ENCODE assay signal across 27 cellular contexts in the genomic region with DNA sequence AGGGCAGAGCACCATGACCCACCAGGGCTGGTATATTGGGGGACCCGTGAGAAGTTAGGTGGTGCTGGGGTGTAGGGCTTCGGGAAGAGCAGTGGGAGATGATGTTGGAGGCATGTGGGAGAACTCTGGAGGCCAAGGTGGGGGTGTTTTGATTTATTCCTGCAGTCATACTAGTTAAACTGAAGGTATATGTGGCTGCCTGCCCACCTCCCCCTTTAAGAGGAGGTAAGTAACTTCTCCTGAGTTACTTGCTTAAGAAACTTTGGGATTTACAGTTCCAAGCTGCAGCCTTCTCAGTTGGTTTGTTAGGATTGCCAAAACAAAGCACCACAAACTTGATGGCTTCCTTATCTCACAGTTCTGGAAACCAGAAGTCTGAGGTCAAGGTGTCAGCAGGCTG.
"Had no signal": no experiment of that assay in that cellular context is flagged by ENCODE, and none has a peak within 500 bp of the region (broad histone marks: within the 10 kb centered on the region; RNA-seq: fewer than 3 reads in every experiment).

No MANE protein-coding gene starts in this region.

- H3K9me3 ChIP-seq: stomach, suprapubic skin, testis, thoracic aorta, thyroid gland, tibial artery, tibial nerve, transverse colon, upper lobe of left lung, upper lobe of right lung, vagina had no signal

- H3K4me1 ChIP-seq: suprapubic skin, testis, thyroid gland, tibial artery, tibial nerve, transverse colon, upper lobe of left lung, upper lobe of right lung, vagina had no signal

- H3K4me3 ChIP-seq: stomach, suprapubic skin, testis, thoracic aorta, thyroid gland, tibial artery, tibial nerve, transverse colon, upper lobe of left lung, upper lobe of right lung, vagina had no signal

- H3K4me3 Mint-ChIP-seq: stimulated activated effector memory CD8-positive, alpha-beta T cell treated with anti-CD3 and anti-CD28 coated beads, Interleukin-12 subunit alpha, Interleukin-12 subunit beta, amount 100 ng/mL, for 72 hours; stimulated activated memory B cell treated with anti-CD40 and anti-IgM and Interleukin-4, amounts not matched to agents 10 μg/mL and 1 μg/mL and 100 μg/mL, for 72 hours; stimulated activated naive B cell treated with anti-CD40 and anti-IgM and Interleukin-4, amounts not matched to agents 10 μg/mL and 1 μg/mL and 100 μg/mL, for 72 hours; stimulated activated naive CD8-positive, alpha-beta T cell treated with anti-CD3 and anti-CD28 coated beads, Interleukin-15, amount 100 ng/mL, for 72 hours; stimulated activated naive CD8-positive, alpha-beta T cell treated with anti-CD3 and anti-CD28 coated beads, Interleukin-15, Interleukin-2, amounts not matched to agents 100 ng/mL and 50 ng/mL, for 24 hours; type B pancreatic cell had no signal

- H3K27ac ChIP-seq: stomach, suprapubic skin, testis, thoracic aorta, thyroid gland, tibial artery, tibial nerve, transverse colon, upper lobe of left lung, upper lobe of right lung, vagina had no signal

- H3K27me3 ChIP-seq: stomach, testis, thyroid gland, tibial artery, tibial nerve, transverse colon, upper lobe of left lung, upper lobe of right lung, vagina had no signal

- H3K27ac Mint-ChIP-seq: stimulated activated effector memory CD8-positive, alpha-beta T cell treated with anti-CD3 and anti-CD28 coated beads, Interleukin-12 subunit alpha, Interleukin-12 subunit beta, amount 100 ng/mL, for 72 hours; stimulated activated memory B cell treated with anti-CD40 and anti-IgM and Interleukin-4, amounts not matched to agents 10 μg/mL and 1 μg/mL and 100 μg/mL, for 72 hours; stimulated activated naive B cell treated with anti-CD40 and anti-IgM and Interleukin-4, amounts not matched to agents 10 μg/mL and 1 μg/mL and 100 μg/mL, for 72 hours; stimulated activated naive CD8-positive, alpha-beta T cell treated with anti-CD3 and anti-CD28 coated beads, Interleukin-15, amount 100 ng/mL, for 72 hours; stimulated activated naive CD8-positive, alpha-beta T cell treated with anti-CD3 and anti-CD28 coated beads, Interleukin-15, Interleukin-2, amounts not matched to agents 100 ng/mL and 50 ng/mL, for 24 hours; type B pancreatic cell had no signal

- H3K36me3 ChIP-seq: stomach, suprapubic skin, thoracic aorta, thyroid gland, tibial artery, tibial nerve, transverse colon, upper lobe of left lung, upper lobe of right lung, vagina had no signal

- H3K9me3 Mint-ChIP-seq: stimulated activated memory B cell treated with anti-CD40 and anti-IgM and Interleukin-4, amounts not matched to agents 10 μg/mL and 1 μg/mL and 100 μg/mL, for 72 hours; stimulated activated naive CD8-positive, alpha-beta T cell treated with anti-CD3 and anti-CD28 coated beads, Interleukin-15, amount 100 ng/mL, for 72 hours; stimulated activated naive CD8-positive, alpha-beta T cell treated with anti-CD3 and anti-CD28 coated beads, Interleukin-15, Interleukin-2, amounts not matched to agents 100 ng/mL and 50 ng/mL, for 24 hours; type B pancreatic cell had no signal

- DNase-seq: stimulated activated CD4-positive, alpha-beta T cell treated with anti-CD3 and anti-CD28 coated beads, Interleukin-2, amount 100 ng/mL, for 48 hours; stimulated activated CD4-positive, alpha-beta T cell treated with anti-CD3 and anti-CD28 coated beads, Interleukin-4, amount 100 ng/mL, for 1 hour; stimulated activated CD4-positive, alpha-beta T cell treated with anti-CD3 and anti-CD28 coated beads, Interleukin-4, amount 100 ng/mL, for 24 hours; stimulated activated CD4-positive, alpha-beta T cell treated with anti-CD3 and anti-CD28 coated beads, Interleukin-4, amount 100 ng/mL, for 4 hours; stimulated activated CD8-positive, alpha-beta memory T cell treated with anti-CD3 and anti-CD28 coated beads, Interleukin-4, amount 100 ng/mL, for 48 hours; stimulated activated naive B cell treated with anti-CD40 and anti-IgM and Interleukin-4, amounts not matched to agents 10 μg/mL and 1 μg/mL and 100 μg/mL, for 72 hours; stimulated activated naive CD4-positive, alpha-beta T cell; stimulated activated naive CD4-positive, alpha-beta T cell treated with Interleukin-2 at 50 U/mL for 16 hours; stimulated activated naive CD8-positive, alpha-beta T cell treated with anti-CD3 and anti-CD28 coated beads, Interleukin-15, amount 100 ng/mL, for 72 hours; stimulated activated naive CD8-positive, alpha-beta T cell treated with anti-CD3 and anti-CD28 coated beads, Interleukin-15, Interleukin-2, amounts not matched to agents 100 U/mL and 50 U/mL, for 24 hours; stomach; substantia nigra; testis; thyroid gland; tibial artery; transverse colon; trophoblast cell; upper lobe of left lung; upper lobe of right lung had no signal

- H3K36me3 Mint-ChIP-seq: stimulated activated effector memory CD8-positive, alpha-beta T cell treated with anti-CD3 and anti-CD28 coated beads, Interleukin-12 subunit alpha, Interleukin-12 subunit beta, amount 100 ng/mL, for 72 hours; stimulated activated memory B cell treated with anti-CD40 and anti-IgM and Interleukin-4, amounts not matched to agents 10 μg/mL and 1 μg/mL and 100 μg/mL, for 72 hours; stimulated activated naive B cell treated with anti-CD40 and anti-IgM and Interleukin-4, amounts not matched to agents 10 μg/mL and 1 μg/mL and 100 μg/mL, for 72 hours; type B pancreatic cell had no signal

- H3K27me3 Mint-ChIP-seq: stimulated activated memory B cell treated with anti-CD40 and anti-IgM and Interleukin-4, amounts not matched to agents 10 μg/mL and 1 μg/mL and 100 μg/mL, for 72 hours had no signal

- H3K4me1 Mint-ChIP-seq: stimulated activated effector memory CD8-positive, alpha-beta T cell treated with anti-CD3 and anti-CD28 coated beads, Interleukin-12 subunit alpha, Interleukin-12 subunit beta, amount 100 ng/mL, for 72 hours; stimulated activated memory B cell treated with anti-CD40 and anti-IgM and Interleukin-4, amounts not matched to agents 10 μg/mL and 1 μg/mL and 100 μg/mL, for 72 hours; stimulated activated naive CD8-positive, alpha-beta T cell treated with anti-CD3 and anti-CD28 coated beads, Interleukin-15, amount 100 ng/mL, for 72 hours had no signal
